Comparison of ENCODE assay signal across 8 cellular contexts in the genomic region with DNA sequence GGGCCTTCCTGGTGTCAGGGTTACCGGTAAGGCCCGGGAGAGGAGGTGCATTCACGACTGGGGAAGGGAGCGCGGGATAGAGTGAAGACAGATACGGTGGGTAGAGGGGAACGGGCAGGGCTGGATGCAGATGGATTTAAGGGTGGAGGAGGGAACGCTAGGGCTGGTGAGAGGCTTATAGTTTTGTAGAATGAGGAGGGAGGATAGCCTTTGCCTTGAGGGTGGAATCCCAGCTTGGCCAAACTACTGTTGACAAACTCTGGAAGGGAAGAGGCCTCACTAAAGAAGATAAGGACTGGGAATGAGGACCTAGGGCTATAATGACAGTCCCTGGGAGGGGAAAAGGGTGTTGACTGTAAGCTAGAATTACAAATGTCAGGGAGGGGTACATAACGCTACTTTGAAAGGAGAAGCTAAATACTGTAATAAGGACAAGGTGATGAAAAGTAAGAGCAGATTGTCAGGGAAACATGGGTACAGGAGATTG. TPM values are rescaled to one million over a fixed set of nuclear protein-coding genes. Genes with fewer than 3 reads are reported as not detected.
DNase-seq lines count a peak whose midpoint lies in the region; ATAC-seq and TF ChIP-seq lines count a peak whose summit lies in the region.

No MANE protein-coding gene starts in this region.

- POLR2A ChIA-PET in BJ (lab: Charles Lee), result interaction anchor here (0.9 kb wide), 1 partner anchor 9 kb away, joined by 3 read pairs; no protein-coding TSS in a partner anchor

- H3K4me3 ChIP-seq in BJ (ENCODE audit: low read depth, low read length) (peak overlapping the region; percentile 71), iPS-15b (ENCODE audit: low read depth, low read length) (peak overlapping the region; percentile 79)

- H3K36me3 ChIP-seq in BJ (ENCODE audit: control insufficient read depth, insufficient read depth, low read length) (no peaks in the 10 kb centered on the region), iPS-15b (ENCODE audit: control insufficient read depth, insufficient read depth, low read length) (no peaks in the 10 kb centered on the region)

- CTCF ChIA-PET in BJ (lab: Yijun Ruan, JAX), result interaction anchor here (0.7 to 1.4 kb wide), 5 partner anchors 9 to 112 kb away, joined by 3 read pairs; no protein-coding TSS in a partner anchor

- peaks cover 4 to 9% of the 10 kb centered on the region in 2 donors for H3K36me3 Mint-ChIP-seq in stimulated activated naive B cell treated with anti-CD40 and anti-IgM and Interleukin-4, amounts not matched to agents 10 μg/mL and 1 μg/mL and 100 μg/mL, for 72 hours

- H3K4me1 ChIP-seq in iPS-15b (ENCODE audit: control insufficient read depth, insufficient read depth, low read length), result peaks cover 3% of the 10 kb centered on the region

- ATAC-seq in HG02852 (IDR thresholded peaks at IDR 0.05; ENCODE audit: unreplicated experiment) (peak; percentile 20), HG02642 (IDR thresholded peaks at IDR 0.05; ENCODE audit: poor library complexity, unreplicated experiment) (no peak), GM21737 (IDR thresholded peaks at IDR 0.05; ENCODE audit: unreplicated experiment) (no peak)
- no peak for ATAC-seq in stimulated activated naive B cell treated with anti-CD40 and anti-IgM and Interleukin-4, amounts not matched to agents 10 μg/mL and 1 μg/mL and 100 μg/mL, for 72 hours (replicated peaks)

- H3K27ac Mint-ChIP-seq in stimulated activated naive B cell treated with anti-CD40 and anti-IgM and Interleukin-4, amounts not matched to agents 10 μg/mL and 1 μg/mL and 100 μg/mL, for 72 hours, result peak overlapping the region; percentile 86

- H3K27me3 ChIP-seq in BJ (ENCODE audit: control insufficient read depth, insufficient read depth, low read length) (0 out of 2 replicates have a peak, but pooled peaks cover 2% of the 10 kb centered on the region), iPS-15b (ENCODE audit: control insufficient read depth, insufficient read depth, low read length) (no peaks in the 10 kb centered on the region)

- 0 to 2% (median 2%) methylated on average over 9 of the region's 9 CpGs for WGBS in adipose tissue, 3 donors

- peak overlapping the region; percentile 57 for H3K9ac ChIP-seq in iPS-15b (ENCODE audit: low read depth, low read length)

- peaks cover 12 to 15% of the 10 kb centered on the region in 2 donors for H3K27me3 Mint-ChIP-seq in stimulated activated naive B cell treated with anti-CD40 and anti-IgM and Interleukin-4, amounts not matched to agents 10 μg/mL and 1 μg/mL and 100 μg/mL, for 72 hours

- TF ChIP-seq CTCF in BJ (IDR thresholded peaks at IDR 0.05; ENCODE audit: insufficient read depth, low read depth, low read length), result no peak

- H3K27ac ChIP-seq in adipose tissue (ENCODE audit: low read depth, low read length), result peak overlapping the region; percentile 59

- H3K4me3 Mint-ChIP-seq in stimulated activated naive B cell treated with anti-CD40 and anti-IgM and Interleukin-4, amounts not matched to agents 10 μg/mL and 1 μg/mL and 100 μg/mL, for 72 hours, result peak overlapping the region; percentile 93 to 97

- no peak for DNase-seq in BJ (ENCODE audit: low read depth)
- DNase-seq in stimulated activated naive B cell treated with anti-CD40 and anti-IgM and Interleukin-4, amounts not matched to agents 10 μg/mL and 1 μg/mL and 100 μg/mL, for 72 hours, result no peak
- no peak for DNase-seq in stimulated activated CD8-positive, alpha-beta memory T cell treated with anti-CD3 and anti-CD28 coated beads, Interleukin-4, amount 100 ng/mL, for 48 hours

- no peaks in the 10 kb centered on the region for H3K9me3 ChIP-seq in iPS-15b (ENCODE audit: control insufficient read depth, insufficient read depth, low read length)

- peaks cover 13 to 33% of the 10 kb centered on the region in 2 donors for H3K4me1 Mint-ChIP-seq in stimulated activated naive B cell treated with anti-CD40 and anti-IgM and Interleukin-4, amounts not matched to agents 10 μg/mL and 1 μg/mL and 100 μg/mL, for 72 hours

- no peaks in the 10 kb centered on the region for H3K9me3 Mint-ChIP-seq in stimulated activated naive B cell treated with anti-CD40 and anti-IgM and Interleukin-4, amounts not matched to agents 10 μg/mL and 1 μg/mL and 100 μg/mL, for 72 hours

RNA-seq across cellular contexts. Expression of gene BTRC, which starts 0.7 kb away (rescaled TPM):
- polyA plus RNA-seq in BJ (2011; rRNA removed), result 9.1 and 15.1 TPM in 2 replicates
- polyA minus RNA-seq in BJ (2011; rRNA and poly(A)+ RNA removed), result 12.0 and 15.2 TPM in 2 replicates
- polyA plus RNA-seq in adipose tissue, result 1 to 10 TPM; 3.7 to 4.9 (median 4.4) TPM
